Comparison of ENCODE assay signal across 1 cellular context in genomic region chr3:72448375-72448823, GRCh38.
TF ChIP-seq lines count a peak whose summit lies in the region.

No MANE protein-coding gene starts in this region.

TF ChIP-seq in HepG2, 621 proteins besides CTCF, POLR2A, EP300 and RAD21 (continued from another document and continues in another):
- TF ChIP-seq ZNF710 (CRISPR knock-in tag; IDR thresholded peaks at IDR 0.05; ENCODE audit: borderline replicate concordance) = peak; percentile 57; the same call in 1 of the 2 replicates
- TF ChIP-seq HIVEP1 (CRISPR knock-in tag; IDR thresholded peaks at IDR 0.05) = no peak
- TF ChIP-seq AFF4 (CRISPR knock-in tag; IDR thresholded peaks at IDR 0.05) = no peak
- TF ChIP-seq SNAPC4 (CRISPR knock-in tag; IDR thresholded peaks at IDR 0.05) = no peak
- 0 out of 2 replicates have a peak, but pooled peaks have one; percentile 13 for TF ChIP-seq FOXA3 (CRISPR knock-in tag; IDR thresholded peaks at IDR 0.05)
- no peak for TF ChIP-seq ZSCAN12 (CRISPR knock-in tag; IDR thresholded peaks at IDR 0.05)
- no peak for TF ChIP-seq MATR3 (CRISPR knock-in tag; IDR thresholded peaks at IDR 0.05)
- TF ChIP-seq NR0B2 (CRISPR knock-in tag; IDR thresholded peaks at IDR 0.05) = no peak
- TF ChIP-seq HDAC1 (CRISPR knock-in tag; IDR thresholded peaks at IDR 0.05) = peak; percentile 73; the same call in 1 of the 2 replicates
- TF ChIP-seq RBM39 (IDR thresholded peaks at IDR 0.05; ENCODE audit: low read depth, low read length, poor library complexity, severe bottlenecking) = no peak
- TF ChIP-seq RFX1 (IDR thresholded peaks at IDR 0.05) = no peak
- TF ChIP-seq DBP (CRISPR knock-in tag; IDR thresholded peaks at IDR 0.05; ENCODE audit: not compliant biosample characterization) = no peak
- TF ChIP-seq ZNF615 (CRISPR knock-in tag; IDR thresholded peaks at IDR 0.05; ENCODE audit: borderline replicate concordance) = no peak
- no peak for TF ChIP-seq FIP1L1 (IDR thresholded peaks at IDR 0.05; ENCODE audit: borderline replicate concordance, insufficient read depth, low read depth, low read length)
- TF ChIP-seq TFDP1 (CRISPR knock-in tag; IDR thresholded peaks at IDR 0.05; ENCODE audit: borderline replicate concordance) = no peak
- no peak for TF ChIP-seq ZNF660 (CRISPR knock-in tag; IDR thresholded peaks at IDR 0.05; ENCODE audit: borderline replicate concordance, low read depth)
- TF ChIP-seq ZNF280B (CRISPR knock-in tag; IDR thresholded peaks at IDR 0.05; ENCODE audit: borderline replicate concordance) = no peak
- TF ChIP-seq ZXDC (CRISPR knock-in tag; IDR thresholded peaks at IDR 0.05) = no peak
- peak; percentile 63 for TF ChIP-seq SALL1 (CRISPR knock-in tag; IDR thresholded peaks at IDR 0.05)
- TF ChIP-seq ZNF747 (CRISPR knock-in tag; IDR thresholded peaks at IDR 0.05; ENCODE audit: borderline replicate concordance) = no peak
- 0 out of 2 replicates have a peak, but pooled peaks have one; percentile 24 for TF ChIP-seq ESRRA (CRISPR knock-in tag; IDR thresholded peaks at IDR 0.05; ENCODE audit: low read depth)
- no peak for TF ChIP-seq BCLAF1 (IDR thresholded peaks at IDR 0.05)
- TF ChIP-seq ZNF713 (CRISPR knock-in tag; IDR thresholded peaks at IDR 0.05) = no peak
- no peak for TF ChIP-seq REL (CRISPR knock-in tag; conservative IDR thresholded peaks at IDR 0.05)
- TF ChIP-seq MXD4 (CRISPR knock-in tag; IDR thresholded peaks at IDR 0.05) = no peak
- no peak for TF ChIP-seq NPAS2 (CRISPR knock-in tag; IDR thresholded peaks at IDR 0.05; ENCODE audit: borderline replicate concordance)
- TF ChIP-seq NCOA1 (CRISPR knock-in tag; IDR thresholded peaks at IDR 0.05) = no peak
- no peak for TF ChIP-seq NFKB2 (CRISPR knock-in tag; IDR thresholded peaks at IDR 0.05; ENCODE audit: borderline replicate concordance)
- TF ChIP-seq MLLT10 (CRISPR knock-in tag; IDR thresholded peaks at IDR 0.05) = no peak
- no peak for TF ChIP-seq SNRNP70 (IDR thresholded peaks at IDR 0.05; ENCODE audit: low read depth, low read length)
